Comparison of ENCODE assay signal across 8 cellular contexts in the genomic region with DNA sequence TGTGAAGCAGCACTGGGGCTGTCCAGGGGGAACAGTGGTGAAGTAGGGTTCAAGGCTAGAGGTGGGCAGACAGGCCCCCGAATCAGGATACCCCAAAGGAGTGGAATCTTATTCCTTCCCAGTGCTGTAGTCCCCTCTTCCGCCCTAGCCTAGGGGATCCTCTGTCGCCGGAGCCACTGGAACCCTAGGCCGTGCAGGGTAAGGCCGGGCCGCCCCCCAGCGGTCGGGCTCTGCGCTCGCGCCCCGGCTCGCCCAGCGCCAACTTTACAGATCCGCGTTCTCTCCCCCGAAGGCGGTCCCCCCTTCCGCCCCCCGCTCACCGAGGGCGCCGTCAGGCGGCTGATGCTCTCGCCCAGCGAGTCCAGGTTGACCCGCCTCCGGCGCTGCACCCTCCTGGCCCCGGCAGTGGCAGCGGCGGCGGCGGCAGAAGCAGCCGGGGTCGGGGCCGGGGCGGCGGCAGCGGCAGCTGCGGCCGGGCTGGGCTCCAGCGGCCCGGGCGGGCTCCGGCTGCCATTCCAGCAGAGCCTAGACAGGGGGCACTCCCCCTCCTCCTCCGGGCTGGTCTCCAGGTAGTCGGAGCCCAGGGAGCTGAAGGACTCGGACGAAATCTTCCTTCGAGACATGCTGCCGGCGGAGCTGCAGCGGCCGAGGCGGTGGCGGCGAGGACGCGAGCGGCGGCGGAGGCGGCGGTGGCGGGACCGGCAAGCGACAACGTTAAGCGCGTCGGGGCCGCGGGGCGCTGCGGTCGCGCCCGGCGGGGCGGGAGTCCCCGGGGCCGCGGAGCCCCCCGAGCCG. TPM values are rescaled to one million over a fixed set of nuclear protein-coding genes. Genes with fewer than 3 reads are reported as not detected.
A peak's percentile ranks its signal among the peaks of the same experiment; 100 is the strongest.
DNase-seq lines count a peak whose midpoint lies in the region; ATAC-seq, FAIRE-seq and TF ChIP-seq lines count a peak whose summit lies in the region.

No MANE protein-coding gene starts in this region.

- H3K36me3 Mint-ChIP-seq in activated CD4-positive, alpha-beta T cell treated with anti-CD3 and anti-CD28 coated beads, Interleukin-2, amount 10 ng/mL, durations not matched to agents 24 days and 14 days (ENCODE audit: low read depth) = no peaks in the 10 kb centered on the region
- no peaks in the 10 kb centered on the region; the same call in 2 of the 3 replicates for H3K36me3 Mint-ChIP-seq in GM23338 (ENCODE audit: low read depth)
- H3K36me3 Mint-ChIP-seq in WTC11 = no peaks in the 10 kb centered on the region

- peak overlapping the region; percentile 96; the same call in 1 of the 2 replicates for H2AFZ ChIP-seq in GM23338
- peak overlapping the region; percentile 24 for H2AFZ ChIP-seq in neuron (ENCODE audit: low read depth, low read length)
- no peak overlapping the region for H2AFZ ChIP-seq in Karpas-422 (ENCODE audit: low read length)

- H3K27me3 ChIP-seq in GM23338 (ENCODE audit: insufficient read depth) (peaks cover 44% of the 10 kb centered on the region), neuron (ENCODE audit: insufficient read depth, low read length) (no peaks in the 10 kb centered on the region), Karpas-422 (ENCODE audit: low read length) (no peaks in the 10 kb centered on the region)

- H3K4me1 ChIP-seq in GM23338 (ENCODE audit: insufficient read depth) = no peaks in the 10 kb centered on the region; the same call in 1 of the 2 replicates
- H3K4me1 ChIP-seq in neuron (ENCODE audit: insufficient read depth, low read length) = peaks cover 26% of the 10 kb centered on the region
- H3K4me1 ChIP-seq in Karpas-422 (ENCODE audit: low read length) = no peaks in the 10 kb centered on the region

- H3K4me2 ChIP-seq in GM23338 (peak overlapping the region; percentile 86), Karpas-422 (ENCODE audit: low read depth, low read length, poor library complexity, severe bottlenecking) (no peak overlapping the region)

- DNase-seq in activated CD4-positive, alpha-beta T cell treated with anti-CD3 and anti-CD28 coated beads, Interleukin-2, amount 10 ng/mL, durations not matched to agents 24 days and 14 days = peak; percentile 56
- DNase-seq in activated CD4-positive, alpha-beta T cell treated with anti-CD3 and anti-CD28 coated beads, Interleukin-2, amount 50 U/mL, for 1 hour = no peak
- DNase-seq in GM23338 (ENCODE audit: low spot score) (peak; percentile 88), LHCN-M2 (ENCODE audit: low read depth) (peak; percentile 5), WTC11 (ENCODE audit: low spot score) (peak; percentile 82), frontal cortex (ENCODE audit: low spot score in 2 of 2) (peak; percentile 52 to 62), Karpas-422 (no peak)

- CTCF ChIA-PET in WTC11 (lab: Charles Lee) = interaction anchor here (0.7 to 3.0 kb wide), 7 partner anchors 20 to 303 kb away, joined by 3 to 12 read pairs (median 4); no protein-coding TSS in a partner anchor

- FAIRE-seq in frontal cortex (lab: Jason Lieb, UNC) = no peak

- H4K20me1 ChIP-seq in GM23338 (replicated peaks; ENCODE audit: insufficient read depth) = peaks cover 5% of the 10 kb centered on the region
- no peaks in the 10 kb centered on the region for H4K20me1 ChIP-seq in Karpas-422 (ENCODE audit: insufficient read depth, low read depth, low read length)

- H3K27me3 Mint-ChIP-seq in activated CD4-positive, alpha-beta T cell treated with anti-CD3 and anti-CD28 coated beads, Interleukin-2, amount 10 ng/mL, durations not matched to agents 24 days and 14 days = peaks cover 40% of the 10 kb centered on the region
- H3K27me3 Mint-ChIP-seq in GM23338 (ENCODE audit: insufficient read depth, low read depth, poor library complexity) = peaks cover 26% of the 10 kb centered on the region
- peaks cover 51% of the 10 kb centered on the region for H3K27me3 Mint-ChIP-seq in WTC11 (ENCODE audit: low read depth)

- H3K27ac Mint-ChIP-seq in activated CD4-positive, alpha-beta T cell treated with anti-CD3 and anti-CD28 coated beads, Interleukin-2, amount 10 ng/mL, durations not matched to agents 24 days and 14 days = no peak overlapping the region
- no peak overlapping the region for H3K27ac Mint-ChIP-seq in GM23338
- H3K27ac Mint-ChIP-seq in WTC11 = no peak overlapping the region

- no peaks in the 10 kb centered on the region for H3F3A ChIP-seq in GM23338 (replicated peaks; ENCODE audit: low read depth)

- POLR2A ChIA-PET in WTC11 (lab: Charles Lee) = no interaction called here

- ATAC-seq in GM23338 = peak; percentile 81
- ATAC-seq in WTC11 = peak; percentile 79

- H3K9me3 ChIP-seq in neuron (ENCODE audit: low read length) = no peaks in the 10 kb centered on the region
- no peaks in the 10 kb centered on the region for H3K9me3 ChIP-seq in Karpas-422 (ENCODE audit: low read length)

- peaks cover 3% of the 10 kb centered on the region for H3K4me1 Mint-ChIP-seq in activated CD4-positive, alpha-beta T cell treated with anti-CD3 and anti-CD28 coated beads, Interleukin-2, amount 10 ng/mL, durations not matched to agents 24 days and 14 days
- H3K4me1 Mint-ChIP-seq in GM23338 (peaks cover 20% of the 10 kb centered on the region), WTC11 (peaks cover 12% of the 10 kb centered on the region)

- H3K79me2 ChIP-seq in GM23338 (replicated peaks; ENCODE audit: insufficient read depth) (no peaks in the 10 kb centered on the region), Karpas-422 (ENCODE audit: low read length) (no peaks in the 10 kb centered on the region)

- H3K36me3 ChIP-seq in GM23338 (ENCODE audit: insufficient read depth) = no peaks in the 10 kb centered on the region
- no peaks in the 10 kb centered on the region for H3K36me3 ChIP-seq in neuron (ENCODE audit: insufficient read depth, low read length)
- H3K36me3 ChIP-seq in Karpas-422 (ENCODE audit: insufficient read depth, low read length) = no peaks in the 10 kb centered on the region

- peak overlapping the region; percentile 49 for H3K4me3 Mint-ChIP-seq in activated CD4-positive, alpha-beta T cell treated with anti-CD3 and anti-CD28 coated beads, Interleukin-2, amount 10 ng/mL, durations not matched to agents 24 days and 14 days
- H3K4me3 Mint-ChIP-seq in GM23338 = peak overlapping the region; percentile 73
- peak overlapping the region; percentile 60 for H3K4me3 Mint-ChIP-seq in WTC11

- H3K9me2 ChIP-seq in GM23338 (ENCODE audit: insufficient read depth) (no peaks in the 10 kb centered on the region), Karpas-422 (replicated peaks; ENCODE audit: insufficient read depth, low read length) (no peaks in the 10 kb centered on the region)

- intact Hi-C loops in activated CD4-positive, alpha-beta T cell treated with anti-CD3 and anti-CD28 coated beads, Interleukin-2, amount 10 ng/mL, durations not matched to agents 24 days and 14 days (cut with micrococcal nuclease) = no loop called here

- no peak overlapping the region for H3K9ac ChIP-seq in Karpas-422 (ENCODE audit: low read length)

- H3K4me3 ChIP-seq in GM23338 (peak overlapping the region; percentile 60), neuron (ENCODE audit: low read length) (peak overlapping the region; percentile 56), Karpas-422 (ENCODE audit: low read length) (no peak overlapping the region)

- H3K27ac ChIP-seq in GM23338 (ENCODE audit: low read depth) (no peak overlapping the region), Karpas-422 (ENCODE audit: low read length) (no peak overlapping the region)

- H3K9me3 Mint-ChIP-seq in activated CD4-positive, alpha-beta T cell treated with anti-CD3 and anti-CD28 coated beads, Interleukin-2, amount 10 ng/mL, durations not matched to agents 24 days and 14 days = no peaks in the 10 kb centered on the region
- H3K9me3 Mint-ChIP-seq in GM23338 (no peaks in the 10 kb centered on the region), WTC11 (no peaks in the 10 kb centered on the region)

- TF ChIP-seq CTCF in GM23338 (conservative IDR thresholded peaks at IDR 0.05; ENCODE audit: low read depth in 2 of 2) = peak; percentile 61 to 84
- TF ChIP-seq CTCF in WTC11 (IDR thresholded peaks at IDR 0.05) = peak; percentile 47; the same call in 1 of the 2 replicates

TF ChIP-seq in GM23338, 12 proteins besides CTCF, POLR2A, EP300 and RAD21:
- TF ChIP-seq EZH2 (IDR thresholded peaks at IDR 0.05; ENCODE audit: low read depth, unreplicated experiment) = peak; percentile 55
- no peak for TF ChIP-seq POLR2AphosphoS5 (IDR thresholded peaks at IDR 0.05; ENCODE audit: low read depth)

RNA-seq across cellular contexts. Expression of gene GUCY1A2, which starts 0.6 kb away (rescaled TPM):
- not detected in 2 replicates for total RNA-seq in activated CD4-positive, alpha-beta T cell treated with anti-CD3 and anti-CD28 coated beads, Interleukin-2, amount 10 ng/mL, durations not matched to agents 24 days and 14 days
- 0.93 and 1.4 TPM in 2 replicates for total RNA-seq in GM23338 (2014; rRNA removed; shearing (Covaris generic))
- polyA plus RNA-seq in GM23338 (2016; fragmentation: Nextera tagmentation; extraction: Ambion mirVana) = 0.17 and 0.36 TPM in 2 replicates
- total RNA-seq in LHCN-M2 (2014; rRNA removed) = not detected in 2 replicates
- not detected for polyA plus RNA-seq in LHCN-M2 (2012)
- total RNA-seq in WTC11 (2021) = 0.71 to 0.90 TPM (median 0.76 TPM) in 3 replicates
- total RNA-seq in frontal cortex = 108 TPM
- 0.04 TPM in 1 of 2 replicates, not detected in the other for total RNA-seq in Karpas-422 (2014; rRNA removed; shearing (Covaris generic); ENCODE audit: low replicate concordance)

Comparison
In these comparisons a context has a peak if more than half of its experiments do, and no peak if none do; other contexts are left out.
1. DNase-seq: peak in activated CD4-positive, alpha-beta T cell treated with anti-CD3 and anti-CD28 coated beads, Interleukin-2, amount 10 ng/mL, durations not matched to agents 24 days and 14 days (single experiment), GM23338 (single experiment), LHCN-M2 (single experiment), WTC11 (single experiment) and frontal cortex (2 of 2); none in activated CD4-positive, alpha-beta T cell treated with anti-CD3 and anti-CD28 coated beads, Interleukin-2, amount 50 U/mL, for 1 hour (single experiment) and Karpas-422 (single experiment).
2. RNA of gene GUCY1A2, which starts 0.6 kb away (total RNA-seq): 108 TPM in frontal cortex (single experiment); 0.93 to 1.4 TPM in GM23338, 0.71 to 0.90 TPM in WTC11, 0.04 TPM in Karpas-422, not detected in activated CD4-positive, alpha-beta T cell treated with anti-CD3 and anti-CD28 coated beads, Interleukin-2, amount 10 ng/mL, durations not matched to agents 24 days and 14 days and not detected in LHCN-M2; every median in the first group is over 10 times any median in the second.
3. Peak in every context shown above with its lines, with median percentiles within 50 percentile points of each other: H3K4me3 Mint-ChIP-seq.